ENCODE assay signal across 9 cellular contexts in genomic region chr2:73202156-73203054, GRCh38. TPM values are rescaled to one million over a fixed set of nuclear protein-coding genes. Genes with fewer than 3 reads are reported as not detected.
DNase-seq lines count a peak whose midpoint lies in the region.
"Had no signal": no experiment of that assay in that cellular context is flagged by ENCODE, and none has a peak within 500 bp of the region (broad histone marks: within the 10 kb centered on the region; RNA-seq: fewer than 3 reads in every experiment).

Gene NOTO, plus strand, starts transcription at chr2:73202574. Its CDS starts 93 bp downstream, at chr2:73202667.

- H3K36me3 ChIP-seq in thymus (ENCODE audit: control insufficient read depth, insufficient read depth) = no peaks in the 10 kb centered on the region

- DNase-seq in activated CD4-positive, alpha-beta T cell treated with anti-CD3 and anti-CD28 coated beads, Interleukin-2, amount 10 ng/mL, durations not matched to agents 24 days and 14 days = peak; percentile 64
- DNase-seq in activated CD4-positive, alpha-beta T cell treated with anti-CD3 and anti-CD28 coated beads, Interleukin-2, amount 50 U/mL, for 1 hour = no peak
- DNase-seq in amniotic epithelial cell (ENCODE audit: low read depth) (peak; percentile 18), left kidney (ENCODE audit: low read depth, low spot score) (peak; percentile 57), AG08396 (ENCODE audit: low spot score) (no peak), NCI-H524 treated with DMSO at 0.1 percent for 48 hours (lab: John Stamatoyannopoulos, UW) (no peak)
- no peak for DNase-seq in activated CD4-positive, CD25-positive, alpha-beta regulatory T cell treated with anti-CD3 and anti-CD28 coated beads, Interleukin-2, amount 50 U/mL, for 72 hours

- H3K27me3 ChIP-seq in thymus (ENCODE audit: control insufficient read depth, insufficient read depth) = peaks cover 31% of the 10 kb centered on the region

- peaks cover 51% of the 10 kb centered on the region for H3K27me3 Mint-ChIP-seq in activated CD4-positive, alpha-beta T cell treated with anti-CD3 and anti-CD28 coated beads, Interleukin-2, amount 10 ng/mL, durations not matched to agents 24 days and 14 days

- H3K9me3 Mint-ChIP-seq in activated CD4-positive, alpha-beta T cell treated with anti-CD3 and anti-CD28 coated beads, Interleukin-2, amount 10 ng/mL, durations not matched to agents 24 days and 14 days = no peaks in the 10 kb centered on the region

- H3K27ac Mint-ChIP-seq in activated CD4-positive, alpha-beta T cell treated with anti-CD3 and anti-CD28 coated beads, Interleukin-2, amount 10 ng/mL, durations not matched to agents 24 days and 14 days = no peak within 1 kb of the TSS

- peaks cover 3% of the 10 kb centered on the region for H3K4me1 Mint-ChIP-seq in activated CD4-positive, alpha-beta T cell treated with anti-CD3 and anti-CD28 coated beads, Interleukin-2, amount 10 ng/mL, durations not matched to agents 24 days and 14 days

- H3K36me3 Mint-ChIP-seq in activated CD4-positive, alpha-beta T cell treated with anti-CD3 and anti-CD28 coated beads, Interleukin-2, amount 10 ng/mL, durations not matched to agents 24 days and 14 days (ENCODE audit: low read depth) = peaks cover 1% of the 10 kb centered on the region

- no peaks in the 10 kb centered on the region for H3K4me1 ChIP-seq in thymus (ENCODE audit: control insufficient read depth, insufficient read depth, low read length)

- peak within 1 kb of the TSS; percentile 22 for H3K4me3 ChIP-seq in thymus (ENCODE audit: low read length)

- H3K4me3 Mint-ChIP-seq in activated CD4-positive, alpha-beta T cell treated with anti-CD3 and anti-CD28 coated beads, Interleukin-2, amount 10 ng/mL, durations not matched to agents 24 days and 14 days = peak within 1 kb of the TSS; percentile 40

- intact Hi-C loops in activated CD4-positive, alpha-beta T cell treated with anti-CD3 and anti-CD28 coated beads, Interleukin-2, amount 10 ng/mL, durations not matched to agents 24 days and 14 days (cut with micrococcal nuclease) = no loop called here

- 4% methylated on average over 87 of the region's 87 CpGs for WGBS in thymus

- no peaks in the 10 kb centered on the region for H3K9me3 ChIP-seq in thymus (ENCODE audit: control insufficient read depth)

- H3K27ac ChIP-seq in thymus (ENCODE audit: low read depth) = no peak within 1 kb of the TSS
- H3K27ac ChIP-seq: skin epidermis had no signal

RNA-seq across cellular contexts. Expression of gene NOTO, which starts in this region (rescaled TPM):
- total RNA-seq in activated CD4-positive, alpha-beta T cell treated with anti-CD3 and anti-CD28 coated beads, Interleukin-2, amount 10 ng/mL, durations not matched to agents 24 days and 14 days = not detected in 2 replicates
- polyA plus RNA-seq in thymus = 0.02 TPM

Comparison
In these comparisons a context has a peak if more than half of its experiments do, and no peak if none do; other contexts are left out.
1. Peak in DNase-seq in activated CD4-positive, alpha-beta T cell treated with anti-CD3 and anti-CD28 coated beads, Interleukin-2, amount 10 ng/mL, durations not matched to agents 24 days and 14 days; RNA of the gene not detected or under 1 TPM.
2. DNase-seq: peak in amniotic epithelial cell (single experiment) and left kidney (single experiment); none in activated CD4-positive, alpha-beta T cell treated with anti-CD3 and anti-CD28 coated beads, Interleukin-2, amount 50 U/mL, for 1 hour (single experiment), AG08396 (single experiment), NCI-H524 treated with DMSO at 0.1 percent for 48 hours (single experiment) and activated CD4-positive, CD25-positive, alpha-beta regulatory T cell treated with anti-CD3 and anti-CD28 coated beads, Interleukin-2, amount 50 U/mL, for 72 hours (single experiment).